8 cellular contexts compared by ENCODE assay signal in genomic region chr20:51802170-51802745, GRCh38. TPM values are rescaled to one million over a fixed set of nuclear protein-coding genes. Genes with fewer than 3 reads are reported as not detected.
A peak's percentile ranks its signal among the peaks of the same experiment; 100 is the strongest.
DNase-seq lines count a peak whose midpoint lies in the region; ATAC-seq and TF ChIP-seq lines count a peak whose summit lies in the region.

SALL4 (minus strand) TSS chr20:51802521; CDS start chr20:51802408, 113 bp downstream.

- no peak for TF ChIP-seq POLR2A in HCT116 (IDR thresholded peaks at IDR 0.05; ENCODE audit: borderline replicate concordance, extremely low read depth, insufficient read depth, insufficient read length)

- no peaks in the 10 kb centered on the region for H3K9me3 ChIP-seq in HCT116 (ENCODE audit: control insufficient read depth in 1 of 2, insufficient read depth in 1 of 2, low read depth in 1 of 2, low read length in 2 of 2)
- H3K9me3 ChIP-seq in adipocyte (ENCODE audit: control insufficient read depth, low read length) = no peaks in the 10 kb centered on the region
- H3K9me3 ChIP-seq in iPS DF 6.9 (ENCODE audit: control insufficient read depth, insufficient read depth, low read length) = no peaks in the 10 kb centered on the region
- no peaks in the 10 kb centered on the region for H3K9me3 ChIP-seq in SJCRH30 (replicated peaks)

- H3K27me3 ChIP-seq in HCT116 (ENCODE audit: insufficient read depth, low read length) = no peaks in the 10 kb centered on the region
- H3K27me3 ChIP-seq in adipocyte (replicated peaks; ENCODE audit: control insufficient read depth, insufficient read depth, low read length) = peaks cover 13% of the 10 kb centered on the region
- H3K27me3 ChIP-seq in iPS DF 6.9 (ENCODE audit: control insufficient read depth, insufficient read depth, low read length) = no peaks in the 10 kb centered on the region
- peaks cover 10% of the 10 kb centered on the region; the same call in 1 of the 2 replicates for H3K27me3 ChIP-seq in SJCRH30

- CTCF ChIA-PET in HCT116 (lab: Charles Lee) = no interaction called here

- POLR2A ChIA-PET in HCT116 (lab: Charles Lee) = no interaction called here

- H2AFZ ChIP-seq in HCT116 (ENCODE audit: low read depth, low read length, poor library complexity, severe bottlenecking) = peak within 1 kb of the TSS; percentile 65

- no peak for TF ChIP-seq CTCF in HCT116 (IDR thresholded peaks at IDR 0.05 in 2 of 3, conservative IDR thresholded peaks at IDR 0.05 in 1 of 3; ENCODE audit: borderline replicate concordance in 1 of 3, insufficient read depth in 1 of 3, low read depth in 2 of 3, low read length in 2 of 3)

- no peaks in the 10 kb centered on the region for H3K9me2 ChIP-seq in HCT116 (ENCODE audit: insufficient read depth)

- no peaks in the 10 kb centered on the region for H3K79me2 ChIP-seq in HCT116 (ENCODE audit: insufficient read depth, low read length)

- intact Hi-C loops in HCT116 (cut with micrococcal nuclease) = loop anchor here (5.0 kb wide), 1 partner anchor 280 kb away; no protein-coding TSS in a partner anchor

- H3K4me1 ChIP-seq in HCT116 (ENCODE audit: control insufficient read depth in 1 of 2, insufficient read depth in 2 of 2, low read length in 2 of 2) (peaks cover 0 to 17% of the 10 kb centered on the region in 2 experiments; a peak in 2 of 4 replicates), adipocyte (ENCODE audit: control insufficient read depth, insufficient read depth, low read length) (peaks cover 9% of the 10 kb centered on the region), iPS DF 6.9 (ENCODE audit: control insufficient read depth, insufficient read depth, low read length) (no peaks in the 10 kb centered on the region; the same call in 1 of the 2 replicates), SJCRH30 (no peaks in the 10 kb centered on the region)

- no peak for TF ChIP-seq RAD21 in HCT116 (IDR thresholded peaks at IDR 0.05; ENCODE audit: low read depth)

- H3K27ac ChIP-seq in HCT116 (ENCODE audit: low read depth, low read length) (no peak within 1 kb of the TSS), iPS DF 6.9 (ENCODE audit: low read length) (no peak within 1 kb of the TSS), skin epidermis (no peak within 1 kb of the TSS), SJCRH30 (no peak within 1 kb of the TSS)

- H4K20me1 ChIP-seq in HCT116 (ENCODE audit: insufficient read depth) = no peaks in the 10 kb centered on the region

- WGBS in iPS DF 6.9 (ENCODE audit: insufficient coverage, insufficient read length) = no CpG with 5 or more reads among the region's 44 CpGs

- RAD21 ChIA-PET in HCT116 (lab: Charles Lee; ENCODE audit: low non-redundant PET in 1 of 2, low total read pairs in 2 of 2, uncharacterized antibody in 2 of 2, unreplicated experiment in 2 of 2) = no interaction called here

- ATAC-seq in HCT116 (no peak), HG03354 (IDR thresholded peaks at IDR 0.05; ENCODE audit: poor library complexity, severe bottlenecking, unreplicated experiment) (no peak), GM21360 (IDR thresholded peaks at IDR 0.05; ENCODE audit: unreplicated experiment) (no peak)

- H3K9ac ChIP-seq in HCT116 (ENCODE audit: low read length) = peak within 1 kb of the TSS; percentile 56
- peak within 1 kb of the TSS; percentile 72 for H3K9ac ChIP-seq in adipocyte (ENCODE audit: low read length)

- DNase-seq in HCT116 (ENCODE audit: low read depth, low spot score) = no peak
- DNase-seq in adipocyte (ENCODE audit: low read depth) = no peak
- DNase-seq in iPS DF 6.9 (ENCODE audit: low read depth, low spot score) = peak; percentile 96
- DNase-seq in NCI-H1105 (lab: John Stamatoyannopoulos, UW) = no peak
- no peak for DNase-seq in SJCRH30

- H3K36me3 ChIP-seq in HCT116 (ENCODE audit: control insufficient read depth in 1 of 2, insufficient read depth in 2 of 2, low read length in 2 of 2) (no peaks in the 10 kb centered on the region), adipocyte (ENCODE audit: control insufficient read depth, insufficient read depth, low read length, severe bottlenecking) (no peaks in the 10 kb centered on the region), iPS DF 6.9 (ENCODE audit: control insufficient read depth, insufficient read depth, low read length) (no peaks in the 10 kb centered on the region), SJCRH30 (no peaks in the 10 kb centered on the region)

- BruUV-seq in HCT116 (replicated peaks; lab: Mats Ljungman, UMichigan) = no TSS peak

- H3K4me3 ChIP-seq in HCT116 (replicated peaks in 1 of 2; ENCODE audit: low read depth in 1 of 2, low read length in 2 of 2) = peak within 1 kb of the TSS; percentile 42 to 57
- peak within 1 kb of the TSS; percentile 82 for H3K4me3 ChIP-seq in adipocyte (ENCODE audit: low read length)
- H3K4me3 ChIP-seq in iPS DF 6.9 (ENCODE audit: low read length) = peak within 1 kb of the TSS; percentile 87
- H3K4me3 ChIP-seq in skin epidermis = peak within 1 kb of the TSS; percentile 12 to 45 (median 37)
- no peak within 1 kb of the TSS for H3K4me3 ChIP-seq in SJCRH30

- H3K4me2 ChIP-seq in HCT116 (ENCODE audit: low read length) = peak within 1 kb of the TSS; percentile 87

TF ChIP-seq in HCT116, 20 proteins besides CTCF, POLR2A, EP300 and RAD21:
- TF ChIP-seq CBX3 (IDR thresholded peaks at IDR 0.05; ENCODE audit: low read depth) (no peak), ZNF274 (IDR thresholded peaks at IDR 0.05; ENCODE audit: low read depth, low read length) (no peak), MAX (IDR thresholded peaks at IDR 0.05) (no peak)

RNA-seq across cellular contexts. Expression of gene SALL4, which starts in this region (rescaled TPM):
- 1.9 TPM for total RNA-seq in HCT116 (2021; ENCODE audit: unreplicated experiment)
- 0.98 and 1.3 TPM in 2 replicates for polyA plus RNA-seq in HCT116 (2012)
- not detected in 2 replicates for total RNA-seq in SJCRH30 (2014; rRNA removed; shearing (Covaris generic))
